Comparison of ENCODE assay signal across 16 cellular contexts in the genomic region with DNA sequence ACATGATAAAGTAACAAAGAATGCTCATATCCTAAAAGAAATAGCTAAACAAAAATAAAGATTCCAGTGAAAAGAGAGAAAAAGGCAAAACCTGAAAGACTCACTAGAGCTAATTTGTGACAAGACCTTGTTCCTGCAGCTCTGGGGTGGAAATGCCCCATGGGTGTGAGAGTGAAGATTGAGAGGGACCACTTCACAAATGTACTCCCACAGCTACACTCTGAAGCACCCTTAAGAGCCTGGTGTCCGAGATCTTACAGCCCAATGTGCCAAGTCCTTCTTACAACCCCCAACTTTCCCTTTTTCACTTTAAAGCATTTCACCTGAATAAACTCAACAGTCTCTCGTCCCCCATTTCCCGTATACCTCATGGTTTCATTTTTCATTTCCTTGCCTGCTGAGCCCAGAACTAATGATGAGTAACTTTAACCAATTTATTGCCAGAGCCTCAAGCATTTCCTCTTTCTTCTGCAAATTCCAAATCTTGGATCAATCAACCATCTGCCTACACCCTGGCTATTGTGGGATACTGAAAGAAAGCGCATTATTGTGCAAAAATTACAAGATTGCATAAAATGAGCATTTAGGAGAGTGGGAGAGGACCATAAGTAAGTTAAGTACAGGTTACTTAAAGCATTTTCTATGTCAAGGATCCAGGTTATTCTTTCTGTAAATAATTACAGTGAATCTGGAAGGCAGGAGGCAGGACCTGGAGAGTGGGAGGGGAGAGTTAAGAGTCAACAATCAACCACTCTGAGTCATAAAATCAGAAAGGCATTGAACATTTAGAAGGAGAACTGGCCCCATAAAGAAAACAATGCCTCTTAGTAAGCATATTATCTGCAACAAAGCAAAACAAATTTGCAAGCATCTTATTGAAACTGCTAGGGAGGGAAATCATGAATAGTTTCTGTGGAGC.
DNase-seq lines count a peak whose midpoint lies in the region; ATAC-seq and FAIRE-seq lines count a peak whose summit lies in the region.
"Had no signal": no experiment of that assay in that cellular context is flagged by ENCODE, and none has a peak within 500 bp of the region (broad histone marks: within the 10 kb centered on the region; RNA-seq: fewer than 3 reads in every experiment).

No MANE protein-coding gene starts in this region.

- H3K4me1 ChIP-seq in BLaER1 treated with 17β-estradiol and CSF1 and Interleukin-3, amounts not matched to agents 10 nM and 100 nM: peaks cover 0 to 11% (median 0%) of the 10 kb centered on the region in 10 experiments; a peak in 4 of 20 replicates
- no peaks in the 10 kb centered on the region for H3K4me1 ChIP-seq in SJCRH30

- H4K20me1 ChIP-seq in BLaER1 treated with 17β-estradiol and CSF1 and Interleukin-3, amounts not matched to agents 10 nM and 100 nM: no peaks in the 10 kb centered on the region

- H3K27me3 ChIP-seq in BLaER1 treated with 17β-estradiol and CSF1 and Interleukin-3, amounts not matched to agents 10 nM and 100 nM: no peaks in the 10 kb centered on the region
- H3K27me3 ChIP-seq in SJCRH30: no peaks in the 10 kb centered on the region

- no peak overlapping the region for H3K4me3 ChIP-seq in BLaER1 treated with 17β-estradiol and CSF1 and Interleukin-3, amounts not matched to agents 10 nM and 100 nM
- no peak overlapping the region for H3K4me3 ChIP-seq in SJCRH30
- H3K4me3 ChIP-seq: skin epidermis had no signal

- no peak overlapping the region for H3K9ac ChIP-seq in BLaER1 treated with 17β-estradiol and CSF1 and Interleukin-3, amounts not matched to agents 10 nM and 100 nM

- H3K4me2 ChIP-seq in BLaER1 treated with 17β-estradiol and CSF1 and Interleukin-3, amounts not matched to agents 10 nM and 100 nM: peak overlapping the region in 6 of 11 experiments; percentile 4 to 40 (median 24); a peak in 8 of 22 replicates

- no peak overlapping the region for H3K27ac ChIP-seq in BLaER1 treated with 17β-estradiol and CSF1 and Interleukin-3, amounts not matched to agents 10 nM and 100 nM
- H3K27ac ChIP-seq in SJCRH30: no peak overlapping the region
- H3K27ac ChIP-seq: skin epidermis had no signal

- DNase-seq in DMS153 treated with DMSO at 0.1 percent for 48 hours (lab: John Stamatoyannopoulos, UW; ENCODE audit: unreplicated experiment) (peak; percentile 13), M059J (ENCODE audit: low read depth) (peak; percentile 45), NCI-H1930 (lab: John Stamatoyannopoulos, UW) (no peak), SJCRH30 (no peak), sciatic nerve (ENCODE audit: low spot score) (no peak), KBM-7 (no peak)
- DNase-seq: activated CD4-positive, alpha-beta memory T cell treated with anti-CD3 and anti-CD28 coated beads for 36 hours; erythroblast; hippocampal formation; KG1; NCI-H345; nucleus accumbens had no signal

- peaks cover 0 to 18% (median 0%) of the 10 kb centered on the region in 11 experiments; a peak in 5 of 22 replicates for H3K9me3 ChIP-seq in BLaER1 treated with 17β-estradiol and CSF1 and Interleukin-3, amounts not matched to agents 10 nM and 100 nM (replicated peaks in 1 of 11)
- no peaks in the 10 kb centered on the region for H3K9me3 ChIP-seq in SJCRH30 (replicated peaks)

- H3K36me3 ChIP-seq in BLaER1 treated with 17β-estradiol and CSF1 and Interleukin-3, amounts not matched to agents 10 nM and 100 nM: no peaks in the 10 kb centered on the region
- no peaks in the 10 kb centered on the region for H3K36me3 ChIP-seq in SJCRH30

- in situ Hi-C loops in KBM-7 (cut with MboI; ENCODE audit: low pct_unique_long_range_greater_than_20kb, low sequenced_read_pairs): no loop called here

- intact Hi-C loops in sciatic nerve (cut with DNase I): no loop called here

- ATAC-seq in sciatic nerve: no peak

- peak; percentile 57 for FAIRE-seq in endometrium (lab: Jason Lieb, UNC)
- FAIRE-seq: RCC 7860 had no signal

Comparison
In these comparisons a context has a peak if more than half of its experiments do, and no peak if none do; other contexts are left out.
1. DNase-seq: peak in DMS153 treated with DMSO at 0.1 percent for 48 hours (single experiment) and M059J (single experiment); none in NCI-H1930 (0 of 2), SJCRH30 (0 of 2), sciatic nerve (single experiment) and KBM-7 (single experiment).